ENCODE assay signal across 9 cellular contexts in genomic region chr3:81218023-81218422, GRCh38.
DNase-seq lines count a peak whose midpoint lies in the region; ATAC-seq and TF ChIP-seq lines count a peak whose summit lies in the region.
"Had no signal": no experiment of that assay in that cellular context is flagged by ENCODE, and none has a peak within 500 bp of the region (broad histone marks: within the 10 kb centered on the region; RNA-seq: fewer than 3 reads in every experiment).

No MANE protein-coding gene starts in this region.

- H3K9me2 ChIP-seq in GM23338 (ENCODE audit: insufficient read depth) (no peaks in the 10 kb centered on the region), hepatocyte (replicated peaks; ENCODE audit: insufficient read depth) (no peaks in the 10 kb centered on the region)

- H3K27me3 ChIP-seq in AG04450 (ENCODE audit: control insufficient read depth, insufficient read depth, low read length) (no peaks in the 10 kb centered on the region), GM23338 (ENCODE audit: insufficient read depth) (no peaks in the 10 kb centered on the region), hepatocyte (no peaks in the 10 kb centered on the region)

- ATAC-seq in GM23338 (peak; percentile 57; the same call in 2 of the 3 replicates), GM21367 (IDR thresholded peaks at IDR 0.05; ENCODE audit: unreplicated experiment) (no peak), HG03520 (IDR thresholded peaks at IDR 0.05; ENCODE audit: unreplicated experiment) (no peak)

- no peaks in the 10 kb centered on the region for H3K4me1 Mint-ChIP-seq in GM23338
- no peaks in the 10 kb centered on the region for H3K4me1 Mint-ChIP-seq in CD14-positive monocyte

- H3K79me2 ChIP-seq in GM23338 (replicated peaks; ENCODE audit: insufficient read depth) (no peaks in the 10 kb centered on the region), hepatocyte (no peaks in the 10 kb centered on the region)

- H3K36me3 Mint-ChIP-seq in GM23338 (ENCODE audit: low read depth) (no peaks in the 10 kb centered on the region), CD14-positive monocyte (no peaks in the 10 kb centered on the region)

- H2AFZ ChIP-seq in GM23338 (no peak overlapping the region), hepatocyte (no peak overlapping the region)

- no peaks in the 10 kb centered on the region for H3F3A ChIP-seq in GM23338 (replicated peaks; ENCODE audit: low read depth)

- H3K27me3 Mint-ChIP-seq in GM23338 (ENCODE audit: insufficient read depth, low read depth, poor library complexity) (no peaks in the 10 kb centered on the region), CD14-positive monocyte (ENCODE audit: low read depth in 3 of 3) (no peaks in the 10 kb centered on the region)

- no peak overlapping the region for H3K4me2 ChIP-seq in GM23338
- H3K4me2 ChIP-seq in hepatocyte, result no peak overlapping the region

- H3K27ac Mint-ChIP-seq in GM23338 (no peak overlapping the region), CD14-positive monocyte (no peak overlapping the region)

- H3K9me3 Mint-ChIP-seq in GM23338, result no peaks in the 10 kb centered on the region
- H3K9me3 Mint-ChIP-seq in CD14-positive monocyte, result peaks cover 0 to 2% (median 0%) of the 10 kb centered on the region in 7 donors

- H3K4me3 ChIP-seq in AG04450 (ENCODE audit: low read depth, low read length) (no peak overlapping the region), GM23338 (no peak overlapping the region), hepatocyte (no peak overlapping the region)

- H3K4me1 ChIP-seq in GM23338 (ENCODE audit: insufficient read depth) (no peaks in the 10 kb centered on the region), hepatocyte (ENCODE audit: insufficient read depth) (no peaks in the 10 kb centered on the region)

- POLR2A ChIA-PET in AG04450 (lab: Yijun Ruan, JAX), result no interaction called here

- no peak for DNase-seq in AG04450 (ENCODE audit: low read depth, low spot score)
- peak; percentile 46 for DNase-seq in GM23338 (ENCODE audit: low spot score)
- DNase-seq in OCI-M1 (lab: John Stamatoyannopoulos, UW), result peak; percentile 44
- peak; percentile 44 for DNase-seq in hepatocyte (ENCODE audit: low spot score)
- no peak for DNase-seq in activated T-cell treated with anti-CD3 and anti-CD28 coated beads, Interleukin-2, amount 50 U/mL, for 48 hours
- no peak for DNase-seq in CD14-positive monocyte (ENCODE audit: low spot score)
- DNase-seq: GF-D8 had no signal

- intact Hi-C loops in CD14-positive monocyte (cut with micrococcal nuclease), result no loop called here

- H3K4me3 Mint-ChIP-seq in GM23338, result no peak overlapping the region
- H3K4me3 Mint-ChIP-seq in CD14-positive monocyte, result no peak overlapping the region

- H3K27ac ChIP-seq in AG04450 (ENCODE audit: low read depth, low read length) (no peak overlapping the region), GM23338 (ENCODE audit: low read depth) (no peak overlapping the region), hepatocyte (no peak overlapping the region)

- CTCF ChIA-PET in AG04450 (lab: Charles Lee), result no interaction called here

- WGBS in hepatocyte (ENCODE audit: low lambda C conversion rate, missing lambda C conversion rate), result 16% methylated on average over 1 of the region's 1 CpG

- H3K9me3 ChIP-seq in AG04450 (ENCODE audit: control insufficient read depth, insufficient read depth, low read length) (no peaks in the 10 kb centered on the region), hepatocyte (ENCODE audit: low read depth) (no peaks in the 10 kb centered on the region)

- no peaks in the 10 kb centered on the region for H3K36me3 ChIP-seq in GM23338 (ENCODE audit: insufficient read depth)
- H3K36me3 ChIP-seq in hepatocyte (replicated peaks; ENCODE audit: insufficient read depth, low read depth), result no peaks in the 10 kb centered on the region

- H4K20me1 ChIP-seq in GM23338 (replicated peaks; ENCODE audit: insufficient read depth) (no peaks in the 10 kb centered on the region), hepatocyte (ENCODE audit: insufficient read depth, poor library complexity, severe bottlenecking) (no peaks in the 10 kb centered on the region)

- TF ChIP-seq CTCF in AG04450 (IDR thresholded peaks at IDR 0.05; ENCODE audit: low read depth, low read length), result peak; percentile 31
- peak; percentile 68 to 81 for TF ChIP-seq CTCF in GM23338 (conservative IDR thresholded peaks at IDR 0.05; ENCODE audit: low read depth in 2 of 2)
- peak; percentile 67 for TF ChIP-seq CTCF in hepatocyte (IDR thresholded peaks at IDR 0.05; ENCODE audit: poor library complexity)
- TF ChIP-seq CTCF in CD14-positive monocyte (IDR thresholded peaks at IDR 0.05), result no peak

TF ChIP-seq in GM23338, 12 proteins besides CTCF, POLR2A, EP300 and RAD21 (continues in another document):
- TF ChIP-seq ZNF114 (CRISPR knock-in tag; IDR thresholded peaks at IDR 0.05) (no peak), ZNF462 (CRISPR knock-in tag; IDR thresholded peaks at IDR 0.05) (no peak), ETS1 (IDR thresholded peaks at IDR 0.05) (no peak), ZNF331 (CRISPR knock-in tag; IDR thresholded peaks at IDR 0.05; ENCODE audit: low read depth) (no peak), POLR2AphosphoS5 (IDR thresholded peaks at IDR 0.05; ENCODE audit: low read depth) (no peak), NANOG (IDR thresholded peaks at IDR 0.05; ENCODE audit: borderline replicate concordance) (no peak), CREB1 (CRISPR knock-in tag; IDR thresholded peaks at IDR 0.05; ENCODE audit: low read depth) (no peak), EZH2 (IDR thresholded peaks at IDR 0.05; ENCODE audit: low read depth, unreplicated experiment) (no peak), EZH2phosphoT487 (IDR thresholded peaks at IDR 0.05; ENCODE audit: unreplicated experiment) (no peak)

Comparison
In these comparisons a context has a peak if more than half of its experiments do, and no peak if none do; other contexts are left out.
1. DNase-seq: peak in GM23338 (single experiment), OCI-M1 (single experiment) and hepatocyte (single experiment); none in AG04450 (single experiment), activated T-cell treated with anti-CD3 and anti-CD28 coated beads, Interleukin-2, amount 50 U/mL, for 48 hours (0 of 2) and CD14-positive monocyte (single experiment).